Comparison of ENCODE assay signal across 18 cellular contexts in genomic region chr1:90724361-90724760, GRCh38. TPM values are rescaled to one million over a fixed set of nuclear protein-coding genes. Genes with fewer than 3 reads are reported as not detected.
DNase-seq lines count a peak whose midpoint lies in the region; ATAC-seq and TF ChIP-seq lines count a peak whose summit lies in the region.
"Had no signal": no experiment of that assay in that cellular context is flagged by ENCODE, and none has a peak within 500 bp of the region (broad histone marks: within the 10 kb centered on the region; RNA-seq: fewer than 3 reads in every experiment).

No MANE protein-coding gene starts in this region.

- no peak overlapping the region for H2AFZ ChIP-seq in GM23338

- H3K4me2 ChIP-seq in GM23338 = peak overlapping the region; percentile 83; the same call in 1 of the 2 replicates

- ATAC-seq in GM23338 = no peak
- ATAC-seq in left ventricle myocardium superior = no peak
- ATAC-seq: heart right ventricle had no signal

- intact Hi-C loops in posterior cingulate gyrus (cut with DNase I) (loop anchor here (5.0 to 10.0 kb wide), 3 partner anchors 120 to 298 kb away; partner anchors contain the start of gene ZNF644), left ventricle myocardium superior (cut with micrococcal nuclease) (loop anchor here (10.0 kb wide), 1 partner anchor 240 kb away; no protein-coding TSS in a partner anchor)

- no peaks in the 10 kb centered on the region for H3K9me3 ChIP-seq in CD8-positive, alpha-beta memory T cell (ENCODE audit: low read length)
- H3K9me3 ChIP-seq in effector memory CD4-positive, alpha-beta T cell (ENCODE audit: control insufficient read depth, low read length) = peaks cover 6% of the 10 kb centered on the region

- no peaks in the 10 kb centered on the region for H3K36me3 ChIP-seq in CD8-positive, alpha-beta memory T cell (ENCODE audit: insufficient read depth, low read length)
- H3K36me3 ChIP-seq in GM23338 (ENCODE audit: insufficient read depth) = no peaks in the 10 kb centered on the region
- H3K36me3 ChIP-seq in effector memory CD4-positive, alpha-beta T cell (ENCODE audit: control insufficient read depth, insufficient read depth, low read length) = no peaks in the 10 kb centered on the region
- H3K36me3 ChIP-seq: heart right ventricle had no signal

- peaks cover 8 to 49% (median 44%) of the 10 kb centered on the region in 5 donors for H3K9me3 Mint-ChIP-seq in CD8-positive, alpha-beta memory T cell
- H3K9me3 Mint-ChIP-seq in GM23338 (no peaks in the 10 kb centered on the region; the same call in 1 of the 3 replicates), brain (peaks cover 9 to 34% (median 19%) of the 10 kb centered on the region in 5 experiments), nephron (peaks cover 8% of the 10 kb centered on the region)

- TF ChIP-seq CTCF in GM23338 (conservative IDR thresholded peaks at IDR 0.05; ENCODE audit: low read depth in 2 of 2) = no peak
- no peak for TF ChIP-seq CTCF in brain (conservative IDR thresholded peaks at IDR 0.05)
- no peak for TF ChIP-seq CTCF in nephron (IDR thresholded peaks at IDR 0.05; ENCODE audit: unreplicated experiment in 3 of 3)

- peaks cover 0 to 4% (median 1%) of the 10 kb centered on the region in 3 donors for H3K36me3 Mint-ChIP-seq in CD8-positive, alpha-beta memory T cell
- H3K36me3 Mint-ChIP-seq in GM23338 (ENCODE audit: low read depth) (no peaks in the 10 kb centered on the region; the same call in 2 of the 3 replicates), brain (no peaks in the 10 kb centered on the region), nephron (ENCODE audit: low read depth) (no peaks in the 10 kb centered on the region)

- H3K4me3 Mint-ChIP-seq in CD8-positive, alpha-beta memory T cell = peak overlapping the region; percentile 23 to 59 (median 49)
- H3K4me3 Mint-ChIP-seq in GM23338 (peak overlapping the region; percentile 68), brain (peak overlapping the region; percentile 71 to 84 (median 78)), nephron (peak overlapping the region; percentile 10 to 45 (median 11))

- POLR2A ChIA-PET in CD8-positive, alpha-beta memory T cell (lab: Charles Lee) = no interaction called here

- DNase-seq in CD8-positive, alpha-beta memory T cell = no peak
- DNase-seq in GM23338 (ENCODE audit: low spot score) (peak; percentile 38), posterior cingulate gyrus (no peak), NCI-H2171 (lab: John Stamatoyannopoulos, UW) (no peak), left ventricle myocardium superior (no peak)
- DNase-seq in effector memory CD4-positive, alpha-beta T cell = no peak
- DNase-seq: activated CD8-positive, alpha-beta memory T cell treated with anti-CD3 and anti-CD28 coated beads for 24 hours; heart right ventricle; Kasumi-1; NCI-H1436 treated with DMSO at 0.1 percent for 48 hours; NCI-H510A; T1000 had no signal

- H3K27me3 ChIP-seq in CD8-positive, alpha-beta memory T cell (ENCODE audit: insufficient read depth, low read length, poor library complexity, severe bottlenecking) = peaks cover 99% of the 10 kb centered on the region
- peaks cover 100% of the 10 kb centered on the region for H3K27me3 ChIP-seq in GM23338 (ENCODE audit: insufficient read depth)
- H3K27me3 ChIP-seq in effector memory CD4-positive, alpha-beta T cell (replicated peaks; ENCODE audit: control insufficient read depth, insufficient read depth, low read length, poor library complexity, severe bottlenecking) = peaks cover 96% of the 10 kb centered on the region

- H3K27ac ChIP-seq in CD8-positive, alpha-beta memory T cell (ENCODE audit: low read depth, low read length) = no peak overlapping the region
- no peak overlapping the region for H3K27ac ChIP-seq in GM23338 (ENCODE audit: low read depth)
- no peak overlapping the region for H3K27ac ChIP-seq in effector memory CD4-positive, alpha-beta T cell (ENCODE audit: insufficient read depth, low read length, poor library complexity, severe bottlenecking)
- H3K27ac ChIP-seq: heart right ventricle had no signal

- peaks cover 24% of the 10 kb centered on the region for H3K4me1 ChIP-seq in CD8-positive, alpha-beta memory T cell (ENCODE audit: insufficient read depth, low read length)
- H3K4me1 ChIP-seq in GM23338 (ENCODE audit: insufficient read depth) = peaks cover 70% of the 10 kb centered on the region
- H3K4me1 ChIP-seq in effector memory CD4-positive, alpha-beta T cell (ENCODE audit: control insufficient read depth, insufficient read depth, low read length, poor library complexity, severe bottlenecking) = peaks cover 23% of the 10 kb centered on the region

- H4K20me1 ChIP-seq in GM23338 (replicated peaks; ENCODE audit: insufficient read depth) = no peaks in the 10 kb centered on the region

- peaks cover 32% of the 10 kb centered on the region for H3F3A ChIP-seq in GM23338 (replicated peaks; ENCODE audit: low read depth)

- H3K4me1 Mint-ChIP-seq in CD8-positive, alpha-beta memory T cell = peaks cover 55 to 60% (median 55%) of the 10 kb centered on the region in 3 donors
- peaks cover 68% of the 10 kb centered on the region for H3K4me1 Mint-ChIP-seq in GM23338
- H3K4me1 Mint-ChIP-seq in brain = peaks cover 67% of the 10 kb centered on the region
- H3K4me1 Mint-ChIP-seq in nephron = peaks cover 50% of the 10 kb centered on the region

- no peak overlapping the region for H3K4me3 ChIP-seq in CD8-positive, alpha-beta memory T cell (ENCODE audit: low read length)
- peak overlapping the region; percentile 56 for H3K4me3 ChIP-seq in GM23338
- H3K4me3 ChIP-seq in effector memory CD4-positive, alpha-beta T cell (ENCODE audit: insufficient read depth, low read depth, low read length, poor library complexity, severe bottlenecking) = no peak overlapping the region

- no peaks in the 10 kb centered on the region for H3K9me2 ChIP-seq in GM23338 (ENCODE audit: insufficient read depth)

- H3K27me3 Mint-ChIP-seq in CD8-positive, alpha-beta memory T cell = peaks cover 95% of the 10 kb centered on the region in 2 donors
- H3K27me3 Mint-ChIP-seq in GM23338 (ENCODE audit: insufficient read depth, low read depth, poor library complexity) (peaks cover 100% of the 10 kb centered on the region), brain (peaks cover 100% of the 10 kb centered on the region), nephron (ENCODE audit: low read depth) (peaks cover 100% of the 10 kb centered on the region)

- no peaks in the 10 kb centered on the region for H3K79me2 ChIP-seq in GM23338 (replicated peaks; ENCODE audit: insufficient read depth)

- CTCF ChIA-PET in CD8-positive, alpha-beta memory T cell (lab: Charles Lee) = no interaction called here

- peak overlapping the region in 4 of 8 donors; percentile 12 to 76 (median 42) for H3K27ac Mint-ChIP-seq in CD8-positive, alpha-beta memory T cell
- H3K27ac Mint-ChIP-seq in GM23338 (no peak overlapping the region), brain (peak overlapping the region in 1 of 5 experiments; percentile 59), nephron (no peak overlapping the region)

TF ChIP-seq in GM23338, 12 proteins besides CTCF, POLR2A, EP300 and RAD21:
- TF ChIP-seq EZH2phosphoT487 (IDR thresholded peaks at IDR 0.05; ENCODE audit: unreplicated experiment) (peak; percentile 38), EZH2 (IDR thresholded peaks at IDR 0.05; ENCODE audit: low read depth, unreplicated experiment) (peak; percentile 82), JUNB (IDR thresholded peaks at IDR 0.05; ENCODE audit: unreplicated experiment) (no peak)
TF ChIP-seq in GM23338: peak in this region for 2.

RNA-seq across cellular contexts. Expression of gene BARHL2, which starts 7.3 kb away (rescaled TPM):
- not detected for total RNA-seq in CD8-positive, alpha-beta memory T cell
- not detected for polyA plus RNA-seq in CD8-positive, alpha-beta memory T cell
- total RNA-seq in GM23338 (2014; rRNA removed; shearing (Covaris generic)) = not detected in 2 replicates
- not detected in 2 replicates for polyA plus RNA-seq in GM23338 (2016; fragmentation: Nextera tagmentation; extraction: Ambion mirVana)
- polyA plus RNA-seq in brain (ENCODE audit: insufficient read depth, low read depth, low replicate concordance) = 1.3 TPM
- not detected for total RNA-seq in left ventricle myocardium superior
- total RNA-seq: H4, left lobe of liver, RPMI7951, skeletal muscle tissue had no signal
- polyA plus RNA-seq: heart right ventricle had no signal

Comparison
In these comparisons a context has a peak if more than half of its experiments do, and no peak if none do; other contexts are left out.
1. H3K4me3 Mint-ChIP-seq: peak in every context shown above with its lines; median percentile 78 in brain; 68 in GM23338; 49 in CD8-positive, alpha-beta memory T cell; 11 in nephron.